Comparison of ENCODE assay signal across 17 cellular contexts in the genomic region with DNA sequence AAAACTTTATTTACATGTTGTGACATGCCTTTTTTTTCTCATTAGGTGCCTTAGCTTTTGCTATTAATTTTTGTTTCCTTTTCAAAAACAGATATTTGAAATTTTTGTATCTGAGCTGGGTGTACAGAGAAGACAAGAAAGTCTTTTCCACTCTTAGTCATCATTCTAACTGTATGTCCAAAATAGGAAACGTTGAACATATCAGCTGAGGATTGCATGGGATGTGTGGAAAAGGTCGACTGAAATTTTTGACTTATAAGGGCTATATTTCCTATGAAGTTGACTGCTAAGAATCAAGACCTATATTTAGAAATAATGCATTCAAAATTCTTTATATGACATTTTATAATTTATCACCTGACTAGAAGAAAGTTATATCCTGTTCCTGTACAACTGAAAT.
"Had no signal": no experiment of that assay in that cellular context is flagged by ENCODE, and none has a peak within 500 bp of the region (broad histone marks: within the 10 kb centered on the region; RNA-seq: fewer than 3 reads in every experiment).

No MANE protein-coding gene starts in this region.

- FAIRE-seq: colon, endothelial cell of umbilical vein had no signal

- H3K4me3 ChIP-seq: cardiac muscle cell, mucosa of descending colon, spleen, tibial artery had no signal

- DNase-seq: activated CD4-positive, alpha-beta T cell treated with anti-CD3 and anti-CD28 coated beads, Interleukin-2, amount 50 U/mL, for 4 hours; activated CD4-positive, CD25-positive, alpha-beta regulatory T cell treated with anti-CD3 and anti-CD28 coated beads, Interleukin-2, amount 50 U/mL, for 72 hours; activated effector memory CD4-positive, alpha-beta T cell treated with anti-CD3 and anti-CD28 coated beads, Interleukin-2, amount 50 U/mL, for 16 hours; activated T-cell treated with anti-CD3 and anti-CD28 coated beads, Interleukin-2, amount 50 U/mL, for 4 hours; anterior cingulate cortex; head of caudate nucleus; mucosa of descending colon; naive thymus-derived CD8-positive, alpha-beta T cell; posterior cingulate gyrus; right cardiac atrium; spleen; stimulated activated CD4-positive, alpha-beta T cell treated with anti-CD3 and anti-CD28 coated beads, Interleukin-1b, Interleukin-23, amount 100 ng/mL, for 48 hours; SW 1271; tibial artery had no signal
